20 cellular contexts compared by ENCODE assay signal in the genomic region with DNA sequence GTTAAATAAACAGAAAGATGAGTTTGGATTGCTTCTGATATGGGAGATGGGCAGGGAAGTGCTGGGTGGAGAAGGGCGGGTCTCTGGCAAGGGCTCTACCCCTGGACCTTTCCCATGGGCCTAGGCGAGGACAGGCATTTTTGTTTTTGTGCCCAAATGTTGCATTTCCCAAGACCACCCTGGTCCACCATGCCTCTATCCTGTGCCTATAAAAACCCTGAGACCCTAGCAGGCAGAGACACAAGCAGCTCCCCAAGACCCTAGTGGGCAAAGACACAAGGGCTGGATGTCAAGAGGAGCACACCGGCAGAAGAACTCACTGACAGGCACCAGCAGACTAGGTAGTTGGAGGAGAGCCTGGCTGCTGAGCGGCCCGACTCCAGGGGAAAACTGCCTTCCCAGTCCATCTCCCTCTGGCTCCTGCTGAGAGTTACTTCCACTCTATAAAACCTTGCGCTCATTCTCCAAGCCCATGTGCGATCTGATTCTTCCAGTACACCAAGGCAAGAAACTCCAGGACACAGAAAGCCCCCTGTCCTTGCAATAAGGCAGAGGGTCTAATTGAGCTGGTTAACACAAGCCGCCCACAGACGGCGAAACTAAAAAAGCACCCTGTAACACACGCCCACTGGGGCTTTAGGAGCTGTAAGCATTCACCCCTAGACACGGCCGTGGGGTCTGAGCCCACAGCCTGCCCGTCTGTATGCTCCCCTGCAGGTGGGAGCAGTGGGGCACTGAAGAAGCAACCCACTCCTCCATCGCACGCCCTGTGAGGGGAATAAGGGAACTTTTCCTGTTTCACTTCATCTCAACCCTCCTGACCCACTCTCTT.
"Had no signal": no experiment of that assay in that cellular context is flagged by ENCODE, and none has a peak within 500 bp of the region (broad histone marks: within the 10 kb centered on the region; RNA-seq: fewer than 3 reads in every experiment).

No MANE protein-coding gene starts in this region.

- ATAC-seq: activated T-cell treated with anti-CD3 and anti-CD28 coated beads, Interleukin-2, amount 50 U/mL, for 72 hours; esophagus mucosa; left lung; natural killer cell; right lobe of liver; stimulated activated effector memory CD8-positive, alpha-beta T cell treated with anti-CD3 and anti-CD28 coated beads, Interleukin-12 subunit alpha, Interleukin-12 subunit beta, amount 100 ng/mL, for 72 hours; stimulated activated naive CD8-positive, alpha-beta T cell treated with anti-CD3 and anti-CD28 coated beads, Interleukin-15, amount 100 ng/mL, for 72 hours had no signal

- DNase-seq: activated CD4-positive, alpha-beta T cell treated with anti-CD3 and anti-CD28 coated beads, Interleukin-2, amount 10 ng/mL, durations not matched to agents 7 days and 5 days; activated CD4-positive, CD25-positive, alpha-beta regulatory T cell treated with anti-CD3 and anti-CD28 coated beads, Interleukin-2, amount 50 U/mL, for 72 hours; activated effector memory CD4-positive, alpha-beta T cell treated with Interleukin-2 at 50 U/mL for 16 hours; activated naive CD4-positive, alpha-beta T cell treated with anti-CD3 and anti-CD28 coated beads for 36 hours; activated naive CD8-positive, alpha-beta T cell treated with anti-CD3 and anti-CD28 coated beads, Interleukin-2, amount 10 ng/mL, durations not matched to agents 7 days and 5 days; activated T-cell treated with anti-CD3 and anti-CD28 coated beads, Interleukin-2, amount 50 U/mL, for 72 hours; amniotic stem cell; effector CD8-positive, alpha-beta T cell; foreskin melanocyte; kidney glomerular epithelial cell; left lung; mammary epithelial cell; midbrain; natural killer cell; right lobe of liver; stimulated activated CD4-positive, alpha-beta T cell treated with anti-CD3 and anti-CD28 coated beads, Interleukin-2, amount 100 ng/mL, for 24 hours; stimulated activated naive CD8-positive, alpha-beta T cell treated with anti-CD3 and anti-CD28 coated beads, Interleukin-15, amount 100 ng/mL, for 72 hours; WERI-Rb-1 had no signal
